Comparison of ENCODE assay signal across 12 cellular contexts in genomic region chr3:11583226-11583625, GRCh38.
A peak's percentile ranks its signal among the peaks of the same experiment; 100 is the strongest.
DNase-seq lines count a peak whose midpoint lies in the region; ATAC-seq and TF ChIP-seq lines count a peak whose summit lies in the region.
"Had no signal": no experiment of that assay in that cellular context is flagged by ENCODE, and none has a peak within 500 bp of the region (broad histone marks: within the 10 kb centered on the region; RNA-seq: fewer than 3 reads in every experiment).

No MANE protein-coding gene starts in this region.

- DNase-seq in NAMALWA (ENCODE audit: low spot score): peak; percentile 13
- DNase-seq in mammary epithelial cell: no peak
- peak; percentile 63 to 72 for DNase-seq in lung microvascular endothelial cell (ENCODE audit: low read depth in 2 of 2)
- no peak for DNase-seq in suprapubic skin (ENCODE audit: low spot score in 2 of 2)
- DNase-seq in NCI-H128 (lab: John Stamatoyannopoulos, UW; ENCODE audit: unreplicated experiment): no peak
- no peak for DNase-seq in activated CD8-positive, alpha-beta memory T cell treated with anti-CD3 and anti-CD28 coated beads, Interleukin-2, amount 50 U/mL, for 48 hours
- DNase-seq in germinal center (ENCODE audit: low spot score): no peak
- DNase-seq: DMS 273 treated with DMSO at 0.1 percent for 48 hours, NCI-H82, T-helper 1 cell had no signal

- BruUV-seq in mammary epithelial cell (replicated peaks; lab: Mats Ljungman, UMichigan): no TSS peak

- ATAC-seq in HG03039 (IDR thresholded peaks at IDR 0.05; ENCODE audit: unreplicated experiment): no peak
- ATAC-seq: natural killer cell treated with Interleukin-12 subunit alpha and Interleukin-12 subunit beta and Interleukin-15 and Interleukin-18, amount 100 ng/mL, for 72 hours had no signal

- intact Hi-C loops in mammary epithelial cell (cut with micrococcal nuclease): loop anchor here (10.0 kb wide), 1 partner anchor 222 kb away; no protein-coding TSS in a partner anchor

- in situ Hi-C loops in mammary epithelial cell (cut with MboI; ENCODE audit: low sequenced_read_pairs in 2 of 2): no loop called here

- no peaks in the 10 kb centered on the region for H3K9me3 ChIP-seq in mammary epithelial cell (replicated peaks; ENCODE audit: insufficient read depth, low read length)
- no peaks in the 10 kb centered on the region for H3K9me3 ChIP-seq in suprapubic skin

- H3K4me2 ChIP-seq in mammary epithelial cell (ENCODE audit: insufficient read depth, low read depth, low read length): peak overlapping the region; percentile 88

- peaks cover 29% of the 10 kb centered on the region for H3K4me1 ChIP-seq in mammary epithelial cell (ENCODE audit: insufficient read depth, low read length)
- peaks cover 71% of the 10 kb centered on the region for H3K4me1 ChIP-seq in suprapubic skin

- no peak for TF ChIP-seq CTCF in mammary epithelial cell (conservative IDR thresholded peaks at IDR 0.05 in 1 of 2, IDR thresholded peaks at IDR 0.05 in 1 of 2; ENCODE audit: extremely low read depth in 1 of 2, insufficient read depth in 1 of 2, low read depth in 1 of 2, low read length in 2 of 2)
- no peak for TF ChIP-seq CTCF in suprapubic skin (IDR thresholded peaks at IDR 0.05)

- CTCF ChIA-PET in mammary epithelial cell (lab: Charles Lee; ENCODE audit: low non-redundant PET): no interaction called here

- no peak for TF ChIP-seq POLR2A in suprapubic skin (IDR thresholded peaks at IDR 0.05)

- peaks cover 92% of the 10 kb centered on the region for H3K79me2 ChIP-seq in mammary epithelial cell (ENCODE audit: insufficient read depth, low read length)

- no peak overlapping the region for H3K9ac ChIP-seq in mammary epithelial cell (ENCODE audit: insufficient read depth, low read length)

- H3K27ac ChIP-seq in mammary epithelial cell (ENCODE audit: insufficient read depth, low read depth, low read length) (peak overlapping the region; percentile 47), suprapubic skin (peak overlapping the region; percentile 71)

- no peak overlapping the region for H2AFZ ChIP-seq in mammary epithelial cell (ENCODE audit: low read depth, low read length)

- no peaks in the 10 kb centered on the region for H4K20me1 ChIP-seq in mammary epithelial cell (ENCODE audit: insufficient read depth, low read length)

- no peaks in the 10 kb centered on the region for H3K27me3 ChIP-seq in mammary epithelial cell (ENCODE audit: insufficient read depth, low read length)
- no peaks in the 10 kb centered on the region for H3K27me3 ChIP-seq in suprapubic skin

- H3K4me3 ChIP-seq in mammary epithelial cell (replicated peaks in 1 of 3; ENCODE audit: insufficient read depth in 1 of 3, low read depth in 2 of 3, low read length in 3 of 3) (no peak overlapping the region), suprapubic skin (no peak overlapping the region)

- dilution Hi-C loops in mammary epithelial cell (cut with HindIII; ENCODE audit: low sequenced_read_pairs): no loop called here

- H3K36me3 ChIP-seq in mammary epithelial cell (ENCODE audit: insufficient read depth, low read length): no peaks in the 10 kb centered on the region
- H3K36me3 ChIP-seq in suprapubic skin: no peaks in the 10 kb centered on the region

- no peak for TF ChIP-seq EP300 in suprapubic skin (IDR thresholded peaks at IDR 0.05)

Comparison
In these comparisons a context has a peak if more than half of its experiments do, and no peak if none do; other contexts are left out.
1. DNase-seq: peak in NAMALWA (single experiment) and lung microvascular endothelial cell (2 of 2); none in mammary epithelial cell (single experiment), suprapubic skin (0 of 2), NCI-H128 (single experiment), activated CD8-positive, alpha-beta memory T cell treated with anti-CD3 and anti-CD28 coated beads, Interleukin-2, amount 50 U/mL, for 48 hours (single experiment) and germinal center (single experiment).